ENCODE assay signal across 10 cellular contexts in the genomic region with DNA sequence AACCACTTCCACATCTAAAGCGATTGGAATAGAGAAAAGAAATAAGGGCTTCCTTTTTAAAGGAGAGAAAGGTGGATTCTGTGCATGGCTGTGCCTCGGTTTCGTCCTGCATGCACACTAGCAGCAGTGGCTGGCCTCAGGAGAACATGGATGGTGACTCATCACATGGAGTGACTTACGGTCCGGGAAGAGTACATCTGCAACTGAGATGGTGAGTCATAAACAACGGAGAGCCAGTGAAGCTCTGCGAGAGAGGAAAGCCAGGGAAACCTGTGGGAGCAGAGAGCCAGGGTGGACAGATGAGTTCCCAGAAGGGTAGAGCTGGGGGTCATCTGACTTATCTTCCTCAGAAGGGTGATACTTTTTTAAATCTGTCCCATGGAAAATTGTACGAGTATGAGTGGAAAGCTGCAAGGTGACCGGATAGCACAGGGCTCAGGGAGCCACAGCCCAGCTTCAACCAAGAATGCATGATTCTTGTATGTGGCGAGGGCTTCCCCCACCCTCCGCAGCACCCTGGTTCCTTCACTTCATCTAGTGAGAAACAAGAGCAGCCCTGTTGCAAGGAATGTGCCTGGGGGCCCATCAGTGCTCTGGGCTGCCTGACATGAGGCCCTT.
DNase-seq lines count a peak whose midpoint lies in the region; ATAC-seq and TF ChIP-seq lines count a peak whose summit lies in the region.
"Had no signal": no experiment of that assay in that cellular context is flagged by ENCODE, and none has a peak within 500 bp of the region (broad histone marks: within the 10 kb centered on the region; RNA-seq: fewer than 3 reads in every experiment).

No MANE protein-coding gene starts in this region.

- no peaks in the 10 kb centered on the region for H3K27me3 ChIP-seq in A673 (replicated peaks; ENCODE audit: insufficient read depth, low read depth, low read length, poor library complexity)

- TF ChIP-seq CTCF in A673 (conservative IDR thresholded peaks at IDR 0.05; ENCODE audit: low read depth, low read length) (no peak), coronary artery (IDR thresholded peaks at IDR 0.05) (no peak)

- no peaks in the 10 kb centered on the region for H3K36me3 ChIP-seq in A673 (ENCODE audit: insufficient read depth, low read length, poor library complexity, severe bottlenecking)
- H3K36me3 ChIP-seq in mesodermal cell (ENCODE audit: control insufficient read depth, insufficient read depth, low read length), result no peaks in the 10 kb centered on the region

- H3K4me3 ChIP-seq in A673 (ENCODE audit: low read depth, low read length, poor library complexity, severe bottlenecking) (no peak overlapping the region), coronary artery (no peak overlapping the region), mesodermal cell (ENCODE audit: extremely low read depth, insufficient read depth, low read length, poor library complexity, severe bottlenecking) (no peak overlapping the region)

- H3K9me3 ChIP-seq in A673 (ENCODE audit: low read depth, low read length, poor library complexity, severe bottlenecking) (no peaks in the 10 kb centered on the region), mesodermal cell (ENCODE audit: control insufficient read depth, low read length) (no peaks in the 10 kb centered on the region)

- POLR2A ChIA-PET in A673 (lab: Charles Lee; ENCODE audit: low non-redundant PET), result no interaction called here

- CTCF ChIA-PET in A673 (lab: Charles Lee), result no interaction called here

- H3K27ac Mint-ChIP-seq in activated naive CD4-positive, alpha-beta T cell treated with anti-CD3 and anti-CD28 coated beads, Interleukin-2, amount 50 U/mL, for 72 hours, result no peak overlapping the region
- H3K27ac Mint-ChIP-seq: CD4-positive, CD25-positive, alpha-beta regulatory T cell; T-cell had no signal

- intact Hi-C loops in A673 (cut with micrococcal nuclease; ENCODE audit: unreplicated experiment), result no loop called here

- no peak overlapping the region for H3K27ac ChIP-seq in A673 (ENCODE audit: low read depth, low read length, poor library complexity, severe bottlenecking)
- H3K27ac ChIP-seq in coronary artery, result peak overlapping the region; percentile 66 to 73
- peak overlapping the region; percentile 65 for H3K27ac ChIP-seq in mesodermal cell (ENCODE audit: low read depth, low read length, severe bottlenecking)

- BruUV-seq in A673 (replicated peaks; lab: Mats Ljungman, UMichigan), result no TSS peak

- no peaks in the 10 kb centered on the region for H3K9me3 Mint-ChIP-seq in activated naive CD4-positive, alpha-beta T cell treated with anti-CD3 and anti-CD28 coated beads, Interleukin-2, amount 50 U/mL, for 72 hours
- H3K9me3 Mint-ChIP-seq: T-cell had no signal

- WGBS in mesodermal cell (ENCODE audit: insufficient coverage in 2 of 2), 2 experiments, result 56 to 72% methylated on average over 8 to 10 of the region's 11 CpGs

- H3K36me3 Mint-ChIP-seq in activated naive CD4-positive, alpha-beta T cell treated with anti-CD3 and anti-CD28 coated beads, Interleukin-2, amount 50 U/mL, for 72 hours, result no peaks in the 10 kb centered on the region
- H3K36me3 Mint-ChIP-seq: CD4-positive, CD25-positive, alpha-beta regulatory T cell; T-cell had no signal

- peak; percentile 76 for DNase-seq in A673 (ENCODE audit: low spot score)
- peak; percentile 93 for DNase-seq in M059J (ENCODE audit: low read depth)
- DNase-seq in coronary artery (ENCODE audit: low spot score), result no peak
- DNase-seq in NCI-H2227 treated with DMSO at 0.1 percent for 48 hours (lab: John Stamatoyannopoulos, UW), result no peak
- no peak for DNase-seq in SKM-1 treated with dmso at 0.1 percent for 144 hours (lab: John Stamatoyannopoulos, UW; ENCODE audit: unreplicated experiment)
- no peak for DNase-seq in activated naive CD4-positive, alpha-beta T cell treated with anti-CD3 and anti-CD28 coated beads, Interleukin-2, amount 50 U/mL, for 72 hours (ENCODE audit: low spot score in 2 of 2)
- DNase-seq in NOMO-1 treated with dmso at 0.1 percent for 144 hours (lab: John Stamatoyannopoulos, UW; ENCODE audit: unreplicated experiment), result no peak
- DNase-seq: CD4-positive, CD25-positive, alpha-beta regulatory T cell; T-cell had no signal

- ATAC-seq in activated naive CD4-positive, alpha-beta T cell treated with anti-CD3 and anti-CD28 coated beads, Interleukin-2, amount 50 U/mL, for 72 hours, result no peak
- ATAC-seq: T-cell had no signal

- H3K4me1 ChIP-seq in A673 (ENCODE audit: insufficient read depth, low read length, poor library complexity, severe bottlenecking), result no peaks in the 10 kb centered on the region
- H3K4me1 ChIP-seq in mesodermal cell (ENCODE audit: control insufficient read depth, insufficient read depth, low read length, poor library complexity, severe bottlenecking), result peaks cover 10% of the 10 kb centered on the region

Comparison
In these comparisons a context has a peak if more than half of its experiments do, and no peak if none do; other contexts are left out.
1. DNase-seq: peak in A673 (single experiment) and M059J (single experiment); none in coronary artery (single experiment), NCI-H2227 treated with DMSO at 0.1 percent for 48 hours (single experiment), SKM-1 treated with dmso at 0.1 percent for 144 hours (single experiment), activated naive CD4-positive, alpha-beta T cell treated with anti-CD3 and anti-CD28 coated beads, Interleukin-2, amount 50 U/mL, for 72 hours (0 of 2) and NOMO-1 treated with dmso at 0.1 percent for 144 hours (single experiment).